In the genomic region with DNA sequence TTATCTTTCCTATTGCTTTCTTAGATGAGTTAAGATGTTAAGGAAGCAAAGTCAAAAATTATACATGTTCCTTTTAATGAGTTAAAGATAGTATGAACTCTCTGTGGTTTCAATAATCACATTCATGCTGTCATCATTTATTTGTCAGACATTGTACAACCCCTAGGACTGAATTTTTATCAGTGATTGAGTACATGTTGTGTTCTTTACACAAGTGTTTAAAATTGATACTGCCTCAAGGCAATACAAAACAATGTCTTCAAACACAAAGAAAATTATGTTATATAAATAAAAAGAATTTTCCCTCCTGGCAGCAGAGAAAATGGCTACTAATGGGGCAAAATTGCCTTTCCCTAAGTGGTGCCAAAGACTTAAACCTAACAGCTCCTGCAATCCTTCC, we compare ENCODE assay signal across 2 cellular contexts.
TF ChIP-seq lines count a peak whose summit lies in the region.

No MANE protein-coding gene starts in this region.

TF ChIP-seq in SK-N-SH, 30 proteins besides CTCF, POLR2A, EP300 and RAD21 (continued from another document):
- no peak for TF ChIP-seq FOXM1 (IDR thresholded peaks at IDR 0.05; ENCODE audit: low read depth)
- no peak for TF ChIP-seq MXI1 (IDR thresholded peaks at IDR 0.05; ENCODE audit: low read depth, low read length)
- TF ChIP-seq JUND (IDR thresholded peaks at IDR 0.05): no peak
- TF ChIP-seq EZH2phosphoT487 (IDR thresholded peaks at IDR 0.05; ENCODE audit: borderline replicate concordance, low read depth): no peak
- TF ChIP-seq TCF12 (IDR thresholded peaks at IDR 0.05): no peak
- TF ChIP-seq NFIC (IDR thresholded peaks at IDR 0.05; ENCODE audit: borderline replicate concordance): no peak
- TF ChIP-seq SMC3 (IDR thresholded peaks at IDR 0.05; ENCODE audit: low read depth, low read length): no peak
- no peak for TF ChIP-seq RFX5 (IDR thresholded peaks at IDR 0.05; ENCODE audit: low read length)
- TF ChIP-seq GABPA (IDR thresholded peaks at IDR 0.05; ENCODE audit: low read depth): no peak
- TF ChIP-seq, protein P1, sequence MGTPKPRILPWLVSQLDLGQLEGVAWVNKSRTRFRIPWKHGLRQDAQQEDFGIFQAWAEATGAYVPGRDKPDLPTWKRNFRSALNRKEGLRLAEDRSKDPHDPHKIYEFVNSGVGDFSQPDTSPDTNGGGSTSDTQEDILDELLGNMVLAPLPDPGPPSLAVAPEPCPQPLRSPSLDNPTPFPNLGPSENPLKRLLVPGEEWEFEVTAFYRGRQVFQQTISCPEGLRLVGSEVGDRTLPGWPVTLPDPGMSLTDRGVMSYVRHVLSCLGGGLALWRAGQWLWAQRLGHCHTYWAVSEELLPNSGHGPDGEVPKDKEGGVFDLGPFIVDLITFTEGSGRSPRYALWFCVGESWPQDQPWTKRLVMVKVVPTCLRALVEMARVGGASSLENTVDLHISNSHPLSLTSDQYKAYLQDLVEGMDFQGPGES (IDR thresholded peaks at IDR 0.05; ENCODE audit: low read depth, low read length): no peak
- no peak for TF ChIP-seq FOSL2 (IDR thresholded peaks at IDR 0.05; ENCODE audit: borderline replicate concordance, low read depth)
- no peak for TF ChIP-seq FOXJ3 (CRISPR knock-in tag; IDR thresholded peaks at IDR 0.05)
- peak; percentile 37; the same call in 1 of the 2 replicates for TF ChIP-seq RCOR1 (IDR thresholded peaks at IDR 0.05; ENCODE audit: low read length)
- no peak for TF ChIP-seq NRF1 (IDR thresholded peaks at IDR 0.05; ENCODE audit: low read depth, low read length)
- peak; percentile 36 for TF ChIP-seq CHD2 (IDR thresholded peaks at IDR 0.05; ENCODE audit: low read length, partially characterized antibody)

TF ChIP-seq in SK-N-SH treated with all-trans-retinoic acid at 6 μM for 48 hours, 23 proteins besides CTCF, POLR2A, EP300 and RAD21 (continued from another document):
- TF ChIP-seq, protein P2, sequence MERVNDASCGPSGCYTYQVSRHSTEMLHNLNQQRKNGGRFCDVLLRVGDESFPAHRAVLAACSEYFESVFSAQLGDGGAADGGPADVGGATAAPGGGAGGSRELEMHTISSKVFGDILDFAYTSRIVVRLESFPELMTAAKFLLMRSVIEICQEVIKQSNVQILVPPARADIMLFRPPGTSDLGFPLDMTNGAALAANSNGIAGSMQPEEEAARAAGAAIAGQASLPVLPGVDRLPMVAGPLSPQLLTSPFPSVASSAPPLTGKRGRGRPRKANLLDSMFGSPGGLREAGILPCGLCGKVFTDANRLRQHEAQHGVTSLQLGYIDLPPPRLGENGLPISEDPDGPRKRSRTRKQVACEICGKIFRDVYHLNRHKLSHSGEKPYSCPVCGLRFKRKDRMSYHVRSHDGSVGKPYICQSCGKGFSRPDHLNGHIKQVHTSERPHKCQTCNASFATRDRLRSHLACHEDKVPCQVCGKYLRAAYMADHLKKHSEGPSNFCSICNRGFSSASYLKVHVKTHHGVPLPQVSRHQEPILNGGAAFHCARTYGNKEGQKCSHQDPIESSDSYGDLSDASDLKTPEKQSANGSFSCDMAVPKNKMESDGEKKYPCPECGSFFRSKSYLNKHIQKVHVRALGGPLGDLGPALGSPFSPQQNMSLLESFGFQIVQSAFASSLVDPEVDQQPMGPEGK (CRISPR knock-in tag; IDR thresholded peaks at IDR 0.05; ENCODE audit: borderline replicate concordance): no peak
- no peak for TF ChIP-seq SNAI2 (CRISPR knock-in tag; IDR thresholded peaks at IDR 0.05)
- TF ChIP-seq BACH2 (CRISPR knock-in tag; IDR thresholded peaks at IDR 0.05; ENCODE audit: borderline replicate concordance): no peak
- no peak for TF ChIP-seq ARNTL (CRISPR knock-in tag; IDR thresholded peaks at IDR 0.05; ENCODE audit: borderline replicate concordance, low read depth)
- TF ChIP-seq GLIS3 (CRISPR knock-in tag; IDR thresholded peaks at IDR 0.05): no peak
- TF ChIP-seq, protein P3, sequence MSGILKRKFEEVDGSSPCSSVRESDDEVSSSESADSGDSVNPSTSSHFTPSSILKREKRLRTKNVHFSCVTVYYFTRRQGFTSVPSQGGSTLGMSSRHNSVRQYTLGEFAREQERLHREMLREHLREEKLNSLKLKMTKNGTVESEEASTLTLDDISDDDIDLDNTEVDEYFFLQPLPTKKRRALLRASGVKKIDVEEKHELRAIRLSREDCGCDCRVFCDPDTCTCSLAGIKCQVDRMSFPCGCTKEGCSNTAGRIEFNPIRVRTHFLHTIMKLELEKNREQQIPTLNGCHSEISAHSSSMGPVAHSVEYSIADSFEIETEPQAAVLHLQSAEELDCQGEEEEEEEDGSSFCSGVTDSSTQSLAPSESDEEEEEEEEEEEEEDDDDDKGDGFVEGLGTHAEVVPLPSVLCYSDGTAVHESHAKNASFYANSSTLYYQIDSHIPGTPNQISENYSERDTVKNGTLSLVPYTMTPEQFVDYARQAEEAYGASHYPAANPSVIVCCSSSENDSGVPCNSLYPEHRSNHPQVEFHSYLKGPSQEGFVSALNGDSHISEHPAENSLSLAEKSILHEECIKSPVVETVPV (CRISPR knock-in tag; IDR thresholded peaks at IDR 0.05): no peak
- no peak for TF ChIP-seq ZNF565 (CRISPR knock-in tag; conservative IDR thresholded peaks at IDR 0.05; ENCODE audit: low read depth)
- no peak for TF ChIP-seq ZC3H10 (CRISPR knock-in tag; IDR thresholded peaks at IDR 0.05)
- TF ChIP-seq, protein P4, sequence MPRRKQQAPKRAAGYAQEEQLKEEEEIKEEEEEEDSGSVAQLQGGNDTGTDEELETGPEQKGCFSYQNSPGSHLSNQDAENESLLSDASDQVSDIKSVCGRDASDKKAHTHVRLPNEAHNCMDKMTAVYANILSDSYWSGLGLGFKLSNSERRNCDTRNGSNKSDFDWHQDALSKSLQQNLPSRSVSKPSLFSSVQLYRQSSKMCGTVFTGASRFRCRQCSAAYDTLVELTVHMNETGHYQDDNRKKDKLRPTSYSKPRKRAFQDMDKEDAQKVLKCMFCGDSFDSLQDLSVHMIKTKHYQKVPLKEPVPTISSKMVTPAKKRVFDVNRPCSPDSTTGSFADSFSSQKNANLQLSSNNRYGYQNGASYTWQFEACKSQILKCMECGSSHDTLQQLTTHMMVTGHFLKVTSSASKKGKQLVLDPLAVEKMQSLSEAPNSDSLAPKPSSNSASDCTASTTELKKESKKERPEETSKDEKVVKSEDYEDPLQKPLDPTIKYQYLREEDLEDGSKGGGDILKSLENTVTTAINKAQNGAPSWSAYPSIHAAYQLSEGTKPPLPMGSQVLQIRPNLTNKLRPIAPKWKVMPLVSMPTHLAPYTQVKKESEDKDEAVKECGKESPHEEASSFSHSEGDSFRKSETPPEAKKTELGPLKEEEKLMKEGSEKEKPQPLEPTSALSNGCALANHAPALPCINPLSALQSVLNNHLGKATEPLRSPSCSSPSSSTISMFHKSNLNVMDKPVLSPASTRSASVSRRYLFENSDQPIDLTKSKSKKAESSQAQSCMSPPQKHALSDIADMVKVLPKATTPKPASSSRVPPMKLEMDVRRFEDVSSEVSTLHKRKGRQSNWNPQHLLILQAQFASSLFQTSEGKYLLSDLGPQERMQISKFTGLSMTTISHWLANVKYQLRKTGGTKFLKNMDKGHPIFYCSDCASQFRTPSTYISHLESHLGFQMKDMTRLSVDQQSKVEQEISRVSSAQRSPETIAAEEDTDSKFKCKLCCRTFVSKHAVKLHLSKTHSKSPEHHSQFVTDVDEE (CRISPR knock-in tag; IDR thresholded peaks at IDR 0.05): no peak
- TF ChIP-seq ZFP3 (CRISPR knock-in tag; IDR thresholded peaks at IDR 0.05): no peak
- TF ChIP-seq, protein P5, sequence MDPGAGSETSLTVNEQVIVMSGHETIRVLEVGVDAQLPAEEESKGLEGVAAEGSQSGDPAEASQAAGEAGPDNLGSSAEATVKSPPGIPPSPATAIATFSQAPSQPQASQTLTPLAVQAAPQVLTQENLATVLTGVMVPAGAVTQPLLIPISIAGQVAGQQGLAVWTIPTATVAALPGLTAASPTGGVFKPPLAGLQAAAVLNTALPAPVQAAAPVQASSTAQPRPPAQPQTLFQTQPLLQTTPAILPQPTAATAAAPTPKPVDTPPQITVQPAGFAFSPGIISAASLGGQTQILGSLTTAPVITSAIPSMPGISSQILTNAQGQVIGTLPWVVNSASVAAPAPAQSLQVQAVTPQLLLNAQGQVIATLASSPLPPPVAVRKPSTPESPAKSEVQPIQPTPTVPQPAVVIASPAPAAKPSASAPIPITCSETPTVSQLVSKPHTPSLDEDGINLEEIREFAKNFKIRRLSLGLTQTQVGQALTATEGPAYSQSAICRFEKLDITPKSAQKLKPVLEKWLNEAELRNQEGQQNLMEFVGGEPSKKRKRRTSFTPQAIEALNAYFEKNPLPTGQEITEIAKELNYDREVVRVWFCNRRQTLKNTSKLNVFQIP (CRISPR knock-in tag; IDR thresholded peaks at IDR 0.05; ENCODE audit: borderline replicate concordance, low read depth): no peak
- no peak for TF ChIP-seq RARB (CRISPR knock-in tag; IDR thresholded peaks at IDR 0.05)
- TF ChIP-seq TOX (CRISPR knock-in tag; IDR thresholded peaks at IDR 0.05; ENCODE audit: borderline replicate concordance): no peak
